Comparison of ENCODE assay signal across 1 cellular context in the genomic region with DNA sequence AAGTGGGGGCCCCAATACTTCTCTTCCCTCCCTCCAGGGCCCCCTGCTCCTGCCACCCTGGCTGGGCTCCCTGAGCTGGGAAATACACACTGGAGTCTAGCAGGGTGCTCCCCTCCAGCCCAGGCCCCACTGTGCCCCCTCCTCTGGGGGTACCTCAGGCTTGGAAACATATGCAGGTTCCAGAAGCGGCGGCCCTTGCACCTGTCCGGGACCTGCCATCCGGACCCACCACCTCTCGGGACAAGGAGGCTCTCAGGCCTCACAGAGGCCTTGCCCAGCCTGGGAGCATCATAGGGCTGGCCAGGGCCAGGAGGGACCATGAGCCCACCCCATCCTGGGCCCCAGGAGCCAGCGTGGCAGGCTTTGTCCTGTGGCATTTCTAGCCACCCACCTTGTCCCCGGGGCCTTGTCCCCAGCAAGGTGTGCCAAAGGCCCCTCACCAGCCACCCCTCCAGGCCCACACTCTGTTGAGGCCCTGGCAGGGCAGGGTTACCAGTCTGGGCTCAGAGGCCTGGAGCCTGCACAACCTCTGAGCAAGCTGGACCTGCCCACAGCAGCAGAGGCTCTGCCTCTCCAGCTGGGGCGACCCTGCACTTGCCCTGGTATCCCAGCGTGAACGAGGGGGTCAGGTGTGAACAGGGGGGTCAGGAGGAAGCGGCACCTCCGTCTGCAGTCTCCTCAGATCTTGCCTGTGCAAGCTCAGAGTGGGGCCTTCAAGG.
TF ChIP-seq lines count a peak whose summit lies in the region.

No MANE protein-coding gene starts in this region.

TF ChIP-seq in HepG2, 621 proteins besides CTCF, POLR2A, EP300 and RAD21 (continued from another document):
- no peak for TF ChIP-seq TERF1 (CRISPR knock-in tag; IDR thresholded peaks at IDR 0.05)
TF ChIP-seq in HepG2: peak in this region for 2.
